Comparison of ENCODE assay signal across 8 cellular contexts in genomic region chr10:3067859-3068179, GRCh38. TPM values are rescaled to one million over a fixed set of nuclear protein-coding genes. Genes with fewer than 3 reads are reported as not detected.
DNase-seq lines count a peak whose midpoint lies in the region; ATAC-seq, FAIRE-seq and TF ChIP-seq lines count a peak whose summit lies in the region.

No MANE protein-coding gene starts in this region.

- no peak for FAIRE-seq in keratinocyte (lab: Jason Lieb, UNC)

- H3K36me3 ChIP-seq in keratinocyte (ENCODE audit: control insufficient read depth in 2 of 2, extremely low read depth in 1 of 2, insufficient read depth in 2 of 2, low read length in 2 of 2) (peaks cover 7 to 20% of the 10 kb centered on the region in 2 experiments), suprapubic skin (no peaks in the 10 kb centered on the region)

- intact Hi-C loops in activated T-helper 1 cell treated with anti-CD3 and anti-CD28 coated beads, Interleukin-12 subunit alpha, Interleukin-12 subunit beta, Interleukin-2, Interleukin-4 antibody, amounts not matched to agents 30 ng/mL and 10 ng/mL and 1 ng/mL, durations not matched to agents 14 hours and 24 hours and 36 hours (cut with micrococcal nuclease) = loop anchor here (10.0 kb wide), 1 partner anchor 1423 kb away; no protein-coding TSS in a partner anchor

- peaks cover 16% of the 10 kb centered on the region for H3K27me3 Mint-ChIP-seq in activated T-helper 1 cell treated with anti-CD3 and anti-CD28 coated beads, Interleukin-12 subunit alpha, Interleukin-12 subunit beta, Interleukin-2, Interleukin-4 antibody, amounts not matched to agents 30 ng/mL and 10 ng/mL and 1 ng/mL, durations not matched to agents 14 hours and 24 hours and 36 hours (ENCODE audit: insufficient read depth)

- H2AFZ ChIP-seq in keratinocyte (ENCODE audit: control insufficient read depth, low read length) = no peak overlapping the region

- peak; percentile 3 for ATAC-seq in HG03039 (IDR thresholded peaks at IDR 0.05; ENCODE audit: unreplicated experiment)

- H4K20me1 ChIP-seq in keratinocyte (ENCODE audit: control insufficient read depth, extremely low read depth, insufficient read depth, low read length) = peaks cover 13% of the 10 kb centered on the region

- peak overlapping the region; percentile 90 for H3K4me3 Mint-ChIP-seq in activated T-helper 1 cell treated with anti-CD3 and anti-CD28 coated beads, Interleukin-12 subunit alpha, Interleukin-12 subunit beta, Interleukin-2, Interleukin-4 antibody, amounts not matched to agents 30 ng/mL and 10 ng/mL and 1 ng/mL, durations not matched to agents 14 hours and 24 hours and 36 hours

- peaks cover 33% of the 10 kb centered on the region for H3K36me3 Mint-ChIP-seq in activated T-helper 1 cell treated with anti-CD3 and anti-CD28 coated beads, Interleukin-12 subunit alpha, Interleukin-12 subunit beta, Interleukin-2, Interleukin-4 antibody, amounts not matched to agents 30 ng/mL and 10 ng/mL and 1 ng/mL, durations not matched to agents 14 hours and 24 hours and 36 hours (ENCODE audit: low read depth)

- H3K4me1 ChIP-seq in keratinocyte (ENCODE audit: control insufficient read depth, extremely low read depth, insufficient read depth, low read length) (peaks cover 27% of the 10 kb centered on the region), suprapubic skin (peaks cover 26% of the 10 kb centered on the region)

- H3K9me3 ChIP-seq in keratinocyte (ENCODE audit: control insufficient read depth, low read depth, low read length) (no peaks in the 10 kb centered on the region), suprapubic skin (no peaks in the 10 kb centered on the region)

- no peaks in the 10 kb centered on the region for H3K9me3 Mint-ChIP-seq in activated T-helper 1 cell treated with anti-CD3 and anti-CD28 coated beads, Interleukin-12 subunit alpha, Interleukin-12 subunit beta, Interleukin-2, Interleukin-4 antibody, amounts not matched to agents 30 ng/mL and 10 ng/mL and 1 ng/mL, durations not matched to agents 14 hours and 24 hours and 36 hours

- H3K27me3 ChIP-seq in keratinocyte (ENCODE audit: control insufficient read depth, extremely low read depth, insufficient read depth, low read length) (peaks cover 11% of the 10 kb centered on the region), suprapubic skin (peaks cover 9% of the 10 kb centered on the region)

- peak overlapping the region; percentile 40 for H3K4me2 ChIP-seq in keratinocyte (ENCODE audit: control insufficient read depth, extremely low read depth, insufficient read depth, low read depth, low read length)

- H3K4me3 ChIP-seq in keratinocyte (ENCODE audit: control insufficient read depth in 2 of 3, extremely low read depth in 1 of 3, insufficient read depth in 2 of 3, low read depth in 1 of 3, low read length in 3 of 3) (peak overlapping the region; percentile 81 to 91 (median 91)), suprapubic skin (peak overlapping the region; percentile 75)

- dilution Hi-C loops in keratinocyte (cut with MboI; ENCODE audit: extremely low pct_ligation_motif_present, low sequenced_read_pairs) = no loop called here

- TF ChIP-seq CTCF in keratinocyte (optimal IDR thresholded peaks at IDR 0.05 in 1 of 3, IDR thresholded peaks at IDR 0.05 in 1 of 3, conservative IDR thresholded peaks at IDR 0.05 in 1 of 3; ENCODE audit: extremely low read depth in 1 of 3, insufficient read depth in 2 of 3, low read length in 3 of 3) (no peak), suprapubic skin (IDR thresholded peaks at IDR 0.05) (no peak)

- H3K79me2 ChIP-seq in keratinocyte (ENCODE audit: control insufficient read depth, insufficient read depth, low read length) = peaks cover 48% of the 10 kb centered on the region

- H3K27ac ChIP-seq in keratinocyte (ENCODE audit: control insufficient read depth, insufficient read depth, low read length) (peak overlapping the region; percentile 74), suprapubic skin (peak overlapping the region; percentile 73)

- peak; percentile 9 for DNase-seq in activated T-cell treated with anti-CD3 and anti-CD28 coated beads for 24 hours (ENCODE audit: low read depth)
- DNase-seq in activated T-cell treated with anti-CD3 and anti-CD28 coated beads, Interleukin-2, amount 50 U/mL, for 1 hour = no peak
- DNase-seq in activated T-helper 1 cell treated with anti-CD3 and anti-CD28 coated beads, Interleukin-12 subunit alpha, Interleukin-12 subunit beta, Interleukin-2, Interleukin-4 antibody, amounts not matched to agents 30 ng/mL and 10 ng/mL and 1 ng/mL, durations not matched to agents 14 hours and 24 hours and 36 hours (ENCODE audit: low spot score) = peak; percentile 18
- DNase-seq in keratinocyte (ENCODE audit: low read depth, low spot score) = no peak
- DNase-seq in suprapubic skin (ENCODE audit: low spot score in 2 of 2) = no peak
- no peak for DNase-seq in DMS 273 treated with DMSO at 0.1 percent for 48 hours (lab: John Stamatoyannopoulos, UW)
- no peak for DNase-seq in SKM-1 (lab: John Stamatoyannopoulos, UW; ENCODE audit: unreplicated experiment)

- H3K4me1 Mint-ChIP-seq in activated T-helper 1 cell treated with anti-CD3 and anti-CD28 coated beads, Interleukin-12 subunit alpha, Interleukin-12 subunit beta, Interleukin-2, Interleukin-4 antibody, amounts not matched to agents 30 ng/mL and 10 ng/mL and 1 ng/mL, durations not matched to agents 14 hours and 24 hours and 36 hours (ENCODE audit: low read depth) = peaks cover 38% of the 10 kb centered on the region

- 0% methylated on average over 17 of the region's 29 CpGs for WGBS in suprapubic skin

- no peak for TF ChIP-seq POLR2A in suprapubic skin (IDR thresholded peaks at IDR 0.05)

- no peak for TF ChIP-seq EP300 in suprapubic skin (IDR thresholded peaks at IDR 0.05)

- H3K9me1 ChIP-seq in keratinocyte (ENCODE audit: control insufficient read depth, extremely low read depth, insufficient read depth, low read length) = peaks cover 11% of the 10 kb centered on the region

- H3K9ac ChIP-seq in keratinocyte (ENCODE audit: control insufficient read depth, extremely low read depth, insufficient read depth, low read length) = peak overlapping the region; percentile 85

- H3K27ac Mint-ChIP-seq in activated T-helper 1 cell treated with anti-CD3 and anti-CD28 coated beads, Interleukin-12 subunit alpha, Interleukin-12 subunit beta, Interleukin-2, Interleukin-4 antibody, amounts not matched to agents 30 ng/mL and 10 ng/mL and 1 ng/mL, durations not matched to agents 14 hours and 24 hours and 36 hours = peak overlapping the region; percentile 88

RNA-seq across cellular contexts. Expression of gene PFKP, which starts 0.5 kb away (rescaled TPM):
- 264 and 267 TPM in 2 replicates for total RNA-seq in activated T-helper 1 cell treated with anti-CD3 and anti-CD28 coated beads, Interleukin-12 subunit alpha, Interleukin-12 subunit beta, Interleukin-2, Interleukin-4 antibody, amounts not matched to agents 30 ng/mL and 10 ng/mL and 1 ng/mL, durations not matched to agents 14 hours and 24 hours and 36 hours
- polyA plus RNA-seq in keratinocyte = 104 to 134 TPM (median 117 TPM) in 3 replicates
- polyA plus RNA-seq in keratinocyte (2011; ENCODE audit: low read depth) = 117 TPM
- 79.3 and 111 TPM in 2 replicates for polyA plus RNA-seq in keratinocyte (2011; cell fraction: cytosol; rRNA removed)
- 162 and 174 TPM in 2 replicates for polyA plus RNA-seq in keratinocyte (2011; cell fraction: nucleus; rRNA removed)
- 134 and 205 TPM in 2 replicates for polyA plus RNA-seq in keratinocyte (2012; ENCODE audit: low replicate concordance)
- 91.1 to 184 TPM (median 107 TPM) in 3 replicates for polyA minus RNA-seq in keratinocyte
- polyA minus RNA-seq in keratinocyte (2011; cell fraction: cytosol; rRNA and poly(A)+ RNA removed) = 150 TPM
- 95.1 and 112 TPM in 2 replicates for polyA minus RNA-seq in keratinocyte (2011; cell fraction: nucleus; rRNA and poly(A)+ RNA removed)
- 10 to 100 TPM; 36.7 to 58.9 (median 44.7) TPM for total RNA-seq in suprapubic skin

Comparison
In these comparisons a context has a peak if more than half of its experiments do, and no peak if none do; other contexts are left out.
1. DNase-seq: peak in activated T-cell treated with anti-CD3 and anti-CD28 coated beads for 24 hours (single experiment) and activated T-helper 1 cell treated with anti-CD3 and anti-CD28 coated beads, Interleukin-12 subunit alpha, Interleukin-12 subunit beta, Interleukin-2, Interleukin-4 antibody, amounts not matched to agents 30 ng/mL and 10 ng/mL and 1 ng/mL, durations not matched to agents 14 hours and 24 hours and 36 hours (single experiment); none in activated T-cell treated with anti-CD3 and anti-CD28 coated beads, Interleukin-2, amount 50 U/mL, for 1 hour (single experiment), keratinocyte (single experiment), suprapubic skin (0 of 2), DMS 273 treated with DMSO at 0.1 percent for 48 hours (single experiment) and SKM-1 (single experiment).